Comparison of ENCODE assay signal across 22 cellular contexts in the genomic region with DNA sequence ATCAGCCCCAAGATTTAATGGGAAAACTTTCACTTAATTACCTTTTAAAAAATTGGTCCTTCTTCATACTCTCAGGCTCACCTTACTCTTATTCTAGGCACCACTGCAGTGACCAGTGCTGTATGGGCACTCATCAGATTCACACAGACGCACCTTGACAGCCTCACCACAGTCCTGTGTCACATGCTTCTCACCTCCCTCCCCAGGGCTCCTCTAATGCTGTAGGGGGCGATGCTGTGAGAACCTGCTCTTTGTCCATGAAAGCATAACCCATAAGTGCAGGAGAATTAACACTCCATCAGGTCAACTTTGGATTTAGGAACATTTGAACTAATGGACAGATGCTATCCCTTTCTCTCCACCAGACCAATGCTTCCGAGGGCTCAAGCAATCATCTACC.
"Had no signal": no experiment of that assay in that cellular context is flagged by ENCODE, and none has a peak within 500 bp of the region (broad histone marks: within the 10 kb centered on the region; RNA-seq: fewer than 3 reads in every experiment).

No MANE protein-coding gene starts in this region.

- H3K27me3 Mint-ChIP-seq: progenitor cell of endocrine pancreas, T-cell had no signal

- H3K27ac Mint-ChIP-seq: activated naive CD4-positive, alpha-beta T cell treated with anti-CD3 and anti-CD28 coated beads, Interleukin-2, amount 10 ng/mL, durations not matched to agents 7 days and 5 days; activated T-cell treated with anti-CD3 and anti-CD28 coated beads, Interleukin-2, amount 50 U/mL, for 72 hours; mesothelial cell of epicardium; naive thymus-derived CD8-positive, alpha-beta T cell; progenitor cell of endocrine pancreas; T-cell; T-helper 2 cell treated with Interferon-gamma antibody and Interleukin-4, amounts not matched to agents 5 μg/mL and 100 μg/mL, for 36 hours had no signal

- FAIRE-seq: bronchial epithelial cell, TTC549 had no signal

- H3K9me3 ChIP-seq: colonic mucosa, left lung, upper lobe of left lung had no signal

- H3K27ac ChIP-seq: colonic mucosa, dorsolateral prefrontal cortex, epithelial cell of prostate, left lung, upper lobe of left lung had no signal

- H3K36me3 Mint-ChIP-seq: activated naive CD4-positive, alpha-beta T cell treated with anti-CD3 and anti-CD28 coated beads, Interleukin-2, amount 10 ng/mL, durations not matched to agents 7 days and 5 days; mesothelial cell of epicardium; T-cell had no signal

- H3K27me3 ChIP-seq: colonic mucosa, dorsolateral prefrontal cortex, left lung, upper lobe of left lung had no signal

- H3K4me1 Mint-ChIP-seq: activated naive CD4-positive, alpha-beta T cell treated with anti-CD3 and anti-CD28 coated beads, Interleukin-2, amount 10 ng/mL, durations not matched to agents 7 days and 5 days; mesothelial cell of epicardium; naive thymus-derived CD8-positive, alpha-beta T cell; T-cell had no signal

- H3K4me3 Mint-ChIP-seq: activated naive CD4-positive, alpha-beta T cell treated with anti-CD3 and anti-CD28 coated beads, Interleukin-2, amount 10 ng/mL, durations not matched to agents 7 days and 5 days; activated T-cell treated with anti-CD3 and anti-CD28 coated beads, Interleukin-2, amount 50 U/mL, for 72 hours; mesothelial cell of epicardium; naive thymus-derived CD8-positive, alpha-beta T cell; T-cell; T-helper 2 cell treated with Interferon-gamma antibody and Interleukin-4, amounts not matched to agents 5 μg/mL and 100 μg/mL, for 36 hours had no signal

- H3K9me3 Mint-ChIP-seq: activated T-cell treated with anti-CD3 and anti-CD28 coated beads, Interleukin-2, amount 50 U/mL, for 72 hours; mesothelial cell of epicardium; T-helper 2 cell treated with Interferon-gamma antibody and Interleukin-4, amounts not matched to agents 5 μg/mL and 100 μg/mL, for 36 hours had no signal

- DNase-seq: activated CD4-positive, alpha-beta T cell treated with anti-CD3 and anti-CD28 coated beads, Interleukin-2, amount 50 U/mL, for 4 hours; activated effector memory CD4-positive, alpha-beta T cell treated with Interleukin-2 at 50 U/mL for 16 hours; activated naive CD4-positive, alpha-beta T cell treated with anti-CD3 and anti-CD28 coated beads, Interleukin-2, amount 10 ng/mL, durations not matched to agents 7 days and 5 days; activated T-cell treated with anti-CD3 and anti-CD28 coated beads, Interleukin-2, amount 50 U/mL, for 72 hours; amygdala; colonic mucosa; dorsolateral prefrontal cortex; kidney glomerular epithelial cell; left lung; naive thymus-derived CD8-positive, alpha-beta T cell; retina; stimulated activated CD4-positive, alpha-beta T cell treated with anti-CD3 and anti-CD28 coated beads, Interleukin-2, amount 100 ng/mL, for 48 hours; stimulated activated naive CD4-positive, alpha-beta T cell treated with Interleukin-2 at 50 U/mL for 16 hours; T-cell; upper lobe of left lung had no signal

- ATAC-seq: activated T-cell treated with anti-CD3 and anti-CD28 coated beads, Interleukin-2, amount 50 U/mL, for 72 hours; left lung; naive thymus-derived CD8-positive, alpha-beta T cell; T-cell had no signal

- H3K4me1 ChIP-seq: colonic mucosa, left lung, upper lobe of left lung had no signal

- H3K4me3 ChIP-seq: colonic mucosa, dorsolateral prefrontal cortex, left lung, lung, upper lobe of left lung had no signal

- H3K36me3 ChIP-seq: colonic mucosa, left lung, upper lobe of left lung had no signal
